29 cellular contexts compared by ENCODE assay signal in genomic region chr13:100290165-100290801, GRCh38.
A peak's percentile ranks its signal among the peaks of the same experiment; 100 is the strongest.
DNase-seq lines count a peak whose midpoint lies in the region; ATAC-seq, FAIRE-seq and TF ChIP-seq lines count a peak whose summit lies in the region.
"Had no signal": no experiment of that assay in that cellular context is flagged by ENCODE, and none has a peak within 500 bp of the region (broad histone marks: within the 10 kb centered on the region; RNA-seq: fewer than 3 reads in every experiment).

No MANE protein-coding gene starts in this region.

- no peak overlapping the region for H3K23ac ChIP-seq in mesenchymal stem cell (ENCODE audit: low read length in 2 of 2)

- H3K27ac ChIP-seq in A673 (ENCODE audit: low read depth, low read length, poor library complexity, severe bottlenecking) = peak overlapping the region; percentile 98
- no peak overlapping the region for H3K27ac ChIP-seq in mesenchymal stem cell (ENCODE audit: low read length, poor library complexity, severe bottlenecking)
- no peak overlapping the region for H3K27ac ChIP-seq in gastrocnemius medialis
- H3K27ac ChIP-seq: dorsolateral prefrontal cortex, ovary, tibial nerve had no signal

- H3K4ac ChIP-seq in mesenchymal stem cell (ENCODE audit: low read depth in 1 of 2, low read length in 2 of 2) = no peak overlapping the region

- BruUV-seq in A673 (replicated peaks; lab: Mats Ljungman, UMichigan) = no TSS peak

- H3K36me3 Mint-ChIP-seq in WTC11 = no peaks in the 10 kb centered on the region
- H3K36me3 Mint-ChIP-seq: natural killer cell had no signal

- H3K4me3 Mint-ChIP-seq in WTC11 = no peak overlapping the region
- H3K4me3 Mint-ChIP-seq: activated CD4-positive, alpha-beta T cell treated with anti-CD3 and anti-CD28 coated beads for 36 hours; CD14-positive monocyte; central memory CD8-positive, alpha-beta T cell; IgD-negative memory B cell; natural killer cell; T-helper 17 cell had no signal

- H4K91ac ChIP-seq in mesenchymal stem cell (ENCODE audit: low read length) = no peak overlapping the region

- intact Hi-C loops in A673 (cut with micrococcal nuclease; ENCODE audit: unreplicated experiment) = no loop called here
- intact Hi-C loops in gastrocnemius medialis (cut with DNase I; ENCODE audit: low total_unique reads) = no loop called here

- H3K27me3 ChIP-seq in A673 (replicated peaks; ENCODE audit: insufficient read depth, low read depth, low read length, poor library complexity) (no peaks in the 10 kb centered on the region), mesenchymal stem cell (ENCODE audit: control insufficient read depth in 1 of 2, insufficient read depth in 1 of 2, low read length in 2 of 2) (no peaks in the 10 kb centered on the region), gastrocnemius medialis (no peaks in the 10 kb centered on the region)
- H3K27me3 ChIP-seq: dorsolateral prefrontal cortex, ovary, tibial nerve had no signal

- no peaks in the 10 kb centered on the region for H3K36me3 ChIP-seq in A673 (ENCODE audit: insufficient read depth, low read length, poor library complexity, severe bottlenecking)
- H3K36me3 ChIP-seq in mesenchymal stem cell (ENCODE audit: control insufficient read depth in 1 of 2, insufficient read depth in 2 of 2, low read depth in 1 of 2, low read length in 2 of 2) = no peaks in the 10 kb centered on the region
- no peaks in the 10 kb centered on the region for H3K36me3 ChIP-seq in gastrocnemius medialis
- H3K36me3 ChIP-seq: ovary had no signal

- H2AFZ ChIP-seq in mesenchymal stem cell (ENCODE audit: low read depth, low read length) = no peak overlapping the region

- H3K4me1 Mint-ChIP-seq in WTC11 = peaks cover 8% of the 10 kb centered on the region
- H3K4me1 Mint-ChIP-seq: activated CD4-positive, alpha-beta T cell treated with anti-CD3 and anti-CD28 coated beads for 36 hours; central memory CD8-positive, alpha-beta T cell; natural killer cell; T-helper 17 cell had no signal

- H2BK15ac ChIP-seq in mesenchymal stem cell (ENCODE audit: low read depth, poor library complexity, severe bottlenecking) = no peak overlapping the region

- no peak overlapping the region for H3K4me2 ChIP-seq in mesenchymal stem cell (ENCODE audit: low read length, poor library complexity, severe bottlenecking)

- in situ Hi-C loops in gastrocnemius medialis (cut with MboI; ENCODE audit: low sequenced_read_pairs in 4 of 4) = no loop called here

- H3K9me3 ChIP-seq in A673 (ENCODE audit: low read depth, low read length, poor library complexity, severe bottlenecking) (no peaks in the 10 kb centered on the region), mesenchymal stem cell (ENCODE audit: control insufficient read depth, low read length) (no peaks in the 10 kb centered on the region), gastrocnemius medialis (no peaks in the 10 kb centered on the region)
- H3K9me3 ChIP-seq: ovary, tibial nerve had no signal

- H3K4me1 ChIP-seq in A673 (ENCODE audit: insufficient read depth, low read length, poor library complexity, severe bottlenecking) = peaks cover 68% of the 10 kb centered on the region
- peaks cover 6% of the 10 kb centered on the region for H3K4me1 ChIP-seq in mesenchymal stem cell (ENCODE audit: control insufficient read depth, insufficient read depth, low read depth, low read length)
- H3K4me1 ChIP-seq in gastrocnemius medialis = no peaks in the 10 kb centered on the region
- H3K4me1 ChIP-seq: tibial nerve had no signal

- CTCF ChIA-PET in A673 (lab: Charles Lee) = no interaction called here
- CTCF ChIA-PET in WTC11 (lab: Charles Lee) = no interaction called here

- H2BK120ac ChIP-seq in mesenchymal stem cell (ENCODE audit: low read depth, low read length) = no peak overlapping the region

- POLR2A ChIA-PET in A673 (lab: Charles Lee; ENCODE audit: low non-redundant PET) = no interaction called here
- POLR2A ChIA-PET in WTC11 (lab: Charles Lee) = no interaction called here

- H3K9ac ChIP-seq in mesenchymal stem cell (ENCODE audit: low read length) = no peak overlapping the region

- peak; percentile 53 for DNase-seq in A673 (ENCODE audit: low spot score)
- no peak for DNase-seq in H54 (ENCODE audit: insufficient read length, low spot score)
- no peak for DNase-seq in WTC11 (ENCODE audit: low spot score)
- peak; percentile 69 for DNase-seq in mesenchymal stem cell
- DNase-seq in cortex of kidney (lab: John Stamatoyannopoulos, UW) = no peak
- DNase-seq in gastrocnemius medialis = no peak
- no peak for DNase-seq in OCI-M2 (lab: John Stamatoyannopoulos, UW; ENCODE audit: unreplicated experiment)
- DNase-seq: activated CD4-positive, alpha-beta T cell treated with anti-CD3 and anti-CD28 coated beads for 36 hours; activated CD8-positive, alpha-beta memory T cell treated with anti-CD3 and anti-CD28 coated beads for 24 hours; activated effector memory CD4-positive, alpha-beta T cell treated with anti-CD3 and anti-CD28 coated beads, Interleukin-2, amount 50 U/mL, for 16 hours; DMS79; dorsolateral prefrontal cortex; kidney; natural killer cell; NCI-H1417; NCI-H2029 treated with DMSO at 0.1 percent for 48 hours; NCI-H2227 treated with DMSO at 0.1 percent for 48 hours; NCI-H748 treated with DMSO at 0.1 percent for 48 hours; ovary; retina; small intestine; stimulated activated CD4-positive, alpha-beta T cell treated with anti-CD3 and anti-CD28 coated beads, Interleukin-2, amount 100 ng/mL, for 24 hours; T-helper 17 cell had no signal

- no peak overlapping the region for H2BK5ac ChIP-seq in mesenchymal stem cell (ENCODE audit: low read depth, low read length, poor library complexity, severe bottlenecking)

- H3K27me3 Mint-ChIP-seq in WTC11 (ENCODE audit: low read depth) = no peaks in the 10 kb centered on the region
- H3K27me3 Mint-ChIP-seq: activated CD4-positive, alpha-beta T cell treated with anti-CD3 and anti-CD28 coated beads for 36 hours; central memory CD8-positive, alpha-beta T cell; IgD-negative memory B cell; T-helper 17 cell had no signal

- 60% methylated on average over 4 of the region's 4 CpGs for WGBS in mesenchymal stem cell

- H3K14ac ChIP-seq in mesenchymal stem cell (ENCODE audit: low read length in 2 of 2) = no peak overlapping the region

- peaks cover 16% of the 10 kb centered on the region for H3K79me1 ChIP-seq in mesenchymal stem cell (replicated peaks; ENCODE audit: low read length, poor library complexity, severe bottlenecking)

- H2BK12ac ChIP-seq in mesenchymal stem cell (ENCODE audit: low read length in 2 of 2) = peak overlapping the region in 1 of 2 experiments; percentile 45

- H2AK5ac ChIP-seq in mesenchymal stem cell (ENCODE audit: low read length, severe bottlenecking) = no peak overlapping the region

- peak; percentile 26; the same call in 1 of the 2 replicates for TF ChIP-seq CTCF in A673 (conservative IDR thresholded peaks at IDR 0.05; ENCODE audit: low read depth, low read length)
- TF ChIP-seq CTCF in WTC11 (IDR thresholded peaks at IDR 0.05) = no peak
- TF ChIP-seq CTCF in gastrocnemius medialis (IDR thresholded peaks at IDR 0.05 in 4 of 5, conservative IDR thresholded peaks at IDR 0.05 in 1 of 5) = no peak

- TF ChIP-seq POLR2A in H54 (IDR thresholded peaks at IDR 0.05; ENCODE audit: low read depth, low read length) (no peak), gastrocnemius medialis (IDR thresholded peaks at IDR 0.05) (no peak)

- no peak overlapping the region for H4K8ac ChIP-seq in mesenchymal stem cell (ENCODE audit: low read length)

- H3K18ac ChIP-seq in mesenchymal stem cell (ENCODE audit: low read depth in 1 of 2, low read length in 2 of 2) = peak overlapping the region in 1 of 2 experiments; percentile 79

- H3K27ac Mint-ChIP-seq in WTC11 = peak overlapping the region; percentile 36; the same call in 1 of the 2 replicates
- H3K27ac Mint-ChIP-seq: activated CD4-positive, alpha-beta T cell treated with anti-CD3 and anti-CD28 coated beads for 36 hours; CD14-positive monocyte; IgD-negative memory B cell; natural killer cell; T-helper 17 cell had no signal

- H3K9me3 Mint-ChIP-seq in WTC11 = no peaks in the 10 kb centered on the region
- H3K9me3 Mint-ChIP-seq: central memory CD8-positive, alpha-beta T cell; IgD-negative memory B cell; natural killer cell had no signal

- ATAC-seq in WTC11 (no peak), gastrocnemius medialis (no peak)
- ATAC-seq: activated CD4-positive, alpha-beta T cell treated with anti-CD3 and anti-CD28 coated beads for 36 hours; natural killer cell; SK-N-SH treated with all-trans-retinoic acid at 6 μM for 48 hours; T-helper 17 cell had no signal

- peak; percentile 84 for FAIRE-seq in H54 (lab: Jason Lieb, UNC)
- FAIRE-seq: GM18507, small intestine had no signal

- H3K4me3 ChIP-seq in A673 (ENCODE audit: low read depth, low read length, poor library complexity, severe bottlenecking) = no peak overlapping the region
- H3K4me3 ChIP-seq in mesenchymal stem cell (ENCODE audit: insufficient read depth in 1 of 2, low read depth in 1 of 2, low read length in 2 of 2) = no peak overlapping the region
- no peak overlapping the region for H3K4me3 ChIP-seq in gastrocnemius medialis
- H3K4me3 ChIP-seq: dorsolateral prefrontal cortex, ovary, tibial nerve had no signal

TF ChIP-seq in WTC11, 78 proteins besides CTCF, POLR2A, EP300 and RAD21:
- TF ChIP-seq FOXJ3 (CRISPR knock-in tag; IDR thresholded peaks at IDR 0.05; ENCODE audit: borderline replicate concordance) (no peak), ZSCAN18 (CRISPR knock-in tag; IDR thresholded peaks at IDR 0.05) (no peak)

Comparison
In these comparisons a context has a peak if more than half of its experiments do, and no peak if none do; other contexts are left out.
1. DNase-seq: peak in A673 (single experiment) and mesenchymal stem cell (single experiment); none in H54 (single experiment), WTC11 (single experiment), cortex of kidney (single experiment), gastrocnemius medialis (0 of 2) and OCI-M2 (single experiment).